Comparison of ENCODE assay signal across 1 cellular context in the genomic region with DNA sequence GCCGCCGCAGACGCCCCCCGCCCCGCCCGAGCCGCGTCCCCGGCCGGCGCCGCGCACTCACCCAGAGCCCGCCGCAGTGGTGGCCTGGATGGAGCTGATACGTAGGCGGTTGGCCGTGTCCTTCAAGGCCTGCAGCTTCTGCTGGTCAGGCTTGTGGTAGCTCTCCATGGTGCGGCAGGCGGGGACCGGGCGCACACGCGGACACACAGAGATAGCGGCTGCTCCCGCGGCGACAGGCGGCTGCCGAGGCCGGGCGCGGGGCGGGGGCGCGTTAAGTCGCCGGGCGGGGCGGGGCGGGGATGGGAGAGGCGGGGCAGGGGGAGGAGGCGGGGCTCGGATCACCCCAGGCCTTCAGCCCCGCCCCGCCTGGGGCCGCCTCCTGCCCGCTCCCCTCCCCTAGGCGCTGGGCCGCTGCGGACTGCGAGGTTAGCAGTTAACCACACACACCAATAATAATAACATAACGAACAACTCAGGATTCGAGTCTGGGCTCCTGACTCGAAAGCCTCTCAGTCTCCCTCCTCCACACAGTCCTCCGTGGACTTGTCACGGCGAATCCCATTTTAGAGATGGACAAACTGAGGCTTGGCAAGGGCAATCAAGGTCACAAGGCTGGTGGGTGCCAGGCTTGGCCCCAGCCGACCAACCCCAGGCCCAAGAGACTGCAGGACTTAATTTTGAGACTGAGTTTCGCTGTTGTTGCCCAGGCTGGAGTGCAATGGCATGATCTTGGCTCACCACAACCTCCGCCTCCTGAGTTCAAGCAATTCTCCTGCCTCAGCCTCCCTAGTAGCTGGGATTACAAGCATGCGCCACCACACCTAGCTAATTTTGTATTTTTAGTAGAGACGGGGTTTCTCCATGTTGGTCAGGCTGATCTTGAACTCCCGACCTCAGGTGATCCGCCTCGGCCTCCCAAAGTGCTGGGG.
TF ChIP-seq lines count a peak whose summit lies in the region.

A gene with protein sequence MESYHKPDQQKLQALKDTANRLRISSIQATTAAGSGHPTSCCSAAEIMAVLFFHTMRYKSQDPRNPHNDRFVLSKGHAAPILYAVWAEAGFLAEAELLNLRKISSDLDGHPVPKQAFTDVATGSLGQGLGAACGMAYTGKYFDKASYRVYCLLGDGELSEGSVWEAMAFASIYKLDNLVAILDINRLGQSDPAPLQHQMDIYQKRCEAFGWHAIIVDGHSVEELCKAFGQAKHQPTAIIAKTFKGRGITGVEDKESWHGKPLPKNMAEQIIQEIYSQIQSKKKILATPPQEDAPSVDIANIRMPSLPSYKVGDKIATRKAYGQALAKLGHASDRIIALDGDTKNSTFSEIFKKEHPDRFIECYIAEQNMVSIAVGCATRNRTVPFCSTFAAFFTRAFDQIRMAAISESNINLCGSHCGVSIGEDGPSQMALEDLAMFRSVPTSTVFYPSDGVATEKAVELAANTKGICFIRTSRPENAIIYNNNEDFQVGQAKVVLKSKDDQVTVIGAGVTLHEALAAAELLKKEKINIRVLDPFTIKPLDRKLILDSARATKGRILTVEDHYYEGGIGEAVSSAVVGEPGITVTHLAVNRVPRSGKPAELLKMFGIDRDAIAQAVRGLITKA (minus strand): TSS at position 248 of the 929 bp plus-strand sequence. CDS start 80 bp downstream, at position 168.

TF ChIP-seq in HEK293, 187 proteins besides CTCF, POLR2A, EP300 and RAD21 (continued from another document and continues in another):
- TF ChIP-seq, protein P1, sequence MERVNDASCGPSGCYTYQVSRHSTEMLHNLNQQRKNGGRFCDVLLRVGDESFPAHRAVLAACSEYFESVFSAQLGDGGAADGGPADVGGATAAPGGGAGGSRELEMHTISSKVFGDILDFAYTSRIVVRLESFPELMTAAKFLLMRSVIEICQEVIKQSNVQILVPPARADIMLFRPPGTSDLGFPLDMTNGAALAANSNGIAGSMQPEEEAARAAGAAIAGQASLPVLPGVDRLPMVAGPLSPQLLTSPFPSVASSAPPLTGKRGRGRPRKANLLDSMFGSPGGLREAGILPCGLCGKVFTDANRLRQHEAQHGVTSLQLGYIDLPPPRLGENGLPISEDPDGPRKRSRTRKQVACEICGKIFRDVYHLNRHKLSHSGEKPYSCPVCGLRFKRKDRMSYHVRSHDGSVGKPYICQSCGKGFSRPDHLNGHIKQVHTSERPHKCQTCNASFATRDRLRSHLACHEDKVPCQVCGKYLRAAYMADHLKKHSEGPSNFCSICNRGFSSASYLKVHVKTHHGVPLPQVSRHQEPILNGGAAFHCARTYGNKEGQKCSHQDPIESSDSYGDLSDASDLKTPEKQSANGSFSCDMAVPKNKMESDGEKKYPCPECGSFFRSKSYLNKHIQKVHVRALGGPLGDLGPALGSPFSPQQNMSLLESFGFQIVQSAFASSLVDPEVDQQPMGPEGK (tag by site-specific recombination; IDR thresholded peaks at IDR 0.05), result no peak; the same call in 1 of the 2 replicates
- TF ChIP-seq ZNF16 (tag by site-specific recombination; IDR thresholded peaks at IDR 0.05; ENCODE audit: low read depth), result no peak
- no peak for TF ChIP-seq ZNF626 (tag by site-specific recombination; IDR thresholded peaks at IDR 0.05)
- no peak for TF ChIP-seq ZNF146 (tag by site-specific recombination; IDR thresholded peaks at IDR 0.05)
- no peak for TF ChIP-seq ZNF354C (tag by site-specific recombination; IDR thresholded peaks at IDR 0.05; ENCODE audit: borderline replicate concordance, low read depth)
- no peak for TF ChIP-seq GLI4 (tag by site-specific recombination; IDR thresholded peaks at IDR 0.05)
- no peak for TF ChIP-seq ZNF10 (tag by site-specific recombination; IDR thresholded peaks at IDR 0.05)
- TF ChIP-seq GFI1B (tag by site-specific recombination; IDR thresholded peaks at IDR 0.05), result no peak
- TF ChIP-seq ZFP3 (tag by site-specific recombination; IDR thresholded peaks at IDR 0.05; ENCODE audit: low read depth), result no peak
- no peak for TF ChIP-seq ZNF211 (tag by site-specific recombination; IDR thresholded peaks at IDR 0.05; ENCODE audit: low read depth)
- TF ChIP-seq ZNF677 (tag by site-specific recombination; IDR thresholded peaks at IDR 0.05), result no peak
- TF ChIP-seq FEZF1 (tag by site-specific recombination; IDR thresholded peaks at IDR 0.05), result no peak
- no peak for TF ChIP-seq ZNF366 (tag by site-specific recombination; conservative IDR thresholded peaks at IDR 0.05)
- TF ChIP-seq ZNF660 (tag by site-specific recombination; IDR thresholded peaks at IDR 0.05), result peak; percentile 54
- TF ChIP-seq ZNF658 (tag by site-specific recombination; IDR thresholded peaks at IDR 0.05), result no peak
- TF ChIP-seq ZNF785 (tag by site-specific recombination; IDR thresholded peaks at IDR 0.05), result peak; percentile 51; the same call in 1 of the 2 replicates
- TF ChIP-seq ZNF112 (tag by site-specific recombination; IDR thresholded peaks at IDR 0.05), result no peak
- TF ChIP-seq ZNF37A (tag by site-specific recombination; IDR thresholded peaks at IDR 0.05), result no peak
- TF ChIP-seq ZNF768 (tag by site-specific recombination; IDR thresholded peaks at IDR 0.05), result no peak
- no peak for TF ChIP-seq ZNF221 (tag by site-specific recombination; IDR thresholded peaks at IDR 0.05; ENCODE audit: borderline replicate concordance)
- TF ChIP-seq, protein P2, sequence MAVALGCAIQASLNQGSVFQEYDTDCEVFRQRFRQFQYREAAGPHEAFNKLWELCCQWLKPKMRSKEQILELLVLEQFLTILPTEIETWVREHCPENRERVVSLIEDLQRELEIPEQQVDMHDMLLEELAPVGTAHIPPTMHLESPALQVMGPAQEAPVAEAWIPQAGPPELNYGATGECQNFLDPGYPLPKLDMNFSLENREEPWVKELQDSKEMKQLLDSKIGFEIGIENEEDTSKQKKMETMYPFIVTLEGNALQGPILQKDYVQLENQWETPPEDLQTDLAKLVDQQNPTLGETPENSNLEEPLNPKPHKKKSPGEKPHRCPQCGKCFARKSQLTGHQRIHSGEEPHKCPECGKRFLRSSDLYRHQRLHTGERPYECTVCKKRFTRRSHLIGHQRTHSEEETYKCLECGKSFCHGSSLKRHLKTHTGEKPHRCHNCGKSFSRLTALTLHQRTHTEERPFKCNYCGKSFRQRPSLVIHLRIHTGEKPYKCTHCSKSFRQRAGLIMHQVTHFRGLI (tag by site-specific recombination; IDR thresholded peaks at IDR 0.05), result peak; percentile 75
- TF ChIP-seq, protein P3, sequence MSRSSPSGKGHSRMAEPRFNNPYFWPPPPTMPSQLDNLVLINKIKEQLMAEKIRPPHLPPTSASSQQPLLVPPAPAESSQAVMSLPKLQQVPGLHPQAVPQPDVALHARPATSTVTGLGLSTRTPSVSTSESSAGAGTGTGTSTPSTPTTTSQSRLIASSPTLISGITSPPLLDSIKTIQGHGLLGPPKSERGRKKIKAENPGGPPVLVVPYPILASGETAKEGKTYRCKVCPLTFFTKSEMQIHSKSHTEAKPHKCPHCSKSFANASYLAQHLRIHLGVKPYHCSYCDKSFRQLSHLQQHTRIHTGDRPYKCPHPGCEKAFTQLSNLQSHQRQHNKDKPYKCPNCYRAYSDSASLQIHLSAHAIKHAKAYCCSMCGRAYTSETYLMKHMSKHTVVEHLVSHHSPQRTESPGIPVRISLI (tag by site-specific recombination; IDR thresholded peaks at IDR 0.05), result no peak
- TF ChIP-seq ZNF335 (tag by site-specific recombination; conservative IDR thresholded peaks at IDR 0.05), result peak; percentile 85
- no peak for TF ChIP-seq RBAK (tag by site-specific recombination; IDR thresholded peaks at IDR 0.05)
- no peak for TF ChIP-seq ZNF623 (tag by site-specific recombination; IDR thresholded peaks at IDR 0.05)
- no peak for TF ChIP-seq ZSCAN16 (tag by site-specific recombination; IDR thresholded peaks at IDR 0.05)
- TF ChIP-seq, protein P4, sequence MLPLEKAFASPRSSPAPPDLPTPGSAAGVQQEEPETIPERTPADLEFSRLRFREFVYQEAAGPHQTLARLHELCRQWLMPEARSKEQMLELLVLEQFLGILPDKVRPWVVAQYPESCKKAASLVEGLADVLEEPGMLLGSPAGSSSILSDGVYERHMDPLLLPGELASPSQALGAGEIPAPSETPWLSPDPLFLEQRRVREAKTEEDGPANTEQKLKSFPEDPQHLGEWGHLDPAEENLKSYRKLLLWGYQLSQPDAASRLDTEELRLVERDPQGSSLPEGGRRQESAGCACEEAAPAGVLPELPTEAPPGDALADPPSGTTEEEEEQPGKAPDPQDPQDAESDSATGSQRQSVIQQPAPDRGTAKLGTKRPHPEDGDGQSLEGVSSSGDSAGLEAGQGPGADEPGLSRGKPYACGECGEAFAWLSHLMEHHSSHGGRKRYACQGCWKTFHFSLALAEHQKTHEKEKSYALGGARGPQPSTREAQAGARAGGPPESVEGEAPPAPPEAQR (tag by site-specific recombination; IDR thresholded peaks at IDR 0.05), result no peak
- no peak for TF ChIP-seq EGR2 (tag by site-specific recombination; IDR thresholded peaks at IDR 0.05; ENCODE audit: low read depth)
- TF ChIP-seq BCL11B (tag by site-specific recombination; IDR thresholded peaks at IDR 0.05; ENCODE audit: low read depth), result no peak
- no peak for TF ChIP-seq ZNF791 (tag by site-specific recombination; IDR thresholded peaks at IDR 0.05)
- TF ChIP-seq, protein P5, sequence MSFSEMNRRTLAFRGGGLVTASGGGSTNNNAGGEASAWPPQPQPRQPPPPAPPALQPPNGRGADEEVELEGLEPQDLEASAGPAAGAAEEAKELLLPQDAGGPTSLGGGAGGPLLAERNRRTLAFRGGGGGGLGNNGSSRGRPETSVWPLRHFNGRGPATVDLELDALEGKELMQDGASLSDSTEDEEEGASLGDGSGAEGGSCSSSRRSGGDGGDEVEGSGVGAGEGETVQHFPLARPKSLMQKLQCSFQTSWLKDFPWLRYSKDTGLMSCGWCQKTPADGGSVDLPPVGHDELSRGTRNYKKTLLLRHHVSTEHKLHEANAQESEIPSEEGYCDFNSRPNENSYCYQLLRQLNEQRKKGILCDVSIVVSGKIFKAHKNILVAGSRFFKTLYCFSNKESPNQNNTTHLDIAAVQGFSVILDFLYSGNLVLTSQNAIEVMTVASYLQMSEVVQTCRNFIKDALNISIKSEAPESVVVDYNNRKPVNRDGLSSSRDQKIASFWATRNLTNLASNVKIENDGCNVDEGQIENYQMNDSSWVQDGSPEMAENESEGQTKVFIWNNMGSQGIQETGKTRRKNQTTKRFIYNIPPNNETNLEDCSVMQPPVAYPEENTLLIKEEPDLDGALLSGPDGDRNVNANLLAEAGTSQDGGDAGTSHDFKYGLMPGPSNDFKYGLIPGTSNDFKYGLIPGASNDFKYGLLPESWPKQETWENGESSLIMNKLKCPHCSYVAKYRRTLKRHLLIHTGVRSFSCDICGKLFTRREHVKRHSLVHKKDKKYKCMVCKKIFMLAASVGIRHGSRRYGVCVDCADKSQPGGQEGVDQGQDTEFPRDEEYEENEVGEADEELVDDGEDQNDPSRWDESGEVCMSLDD (tag by site-specific recombination; IDR thresholded peaks at IDR 0.05), result no peak
- TF ChIP-seq ZNF239 (tag by site-specific recombination; IDR thresholded peaks at IDR 0.05), result no peak
- peak; percentile 37 for TF ChIP-seq SP3 (tag by site-specific recombination; IDR thresholded peaks at IDR 0.05)
- no peak for TF ChIP-seq ZNF202 (tag by site-specific recombination; IDR thresholded peaks at IDR 0.05; ENCODE audit: borderline replicate concordance)
- TF ChIP-seq, protein P6, sequence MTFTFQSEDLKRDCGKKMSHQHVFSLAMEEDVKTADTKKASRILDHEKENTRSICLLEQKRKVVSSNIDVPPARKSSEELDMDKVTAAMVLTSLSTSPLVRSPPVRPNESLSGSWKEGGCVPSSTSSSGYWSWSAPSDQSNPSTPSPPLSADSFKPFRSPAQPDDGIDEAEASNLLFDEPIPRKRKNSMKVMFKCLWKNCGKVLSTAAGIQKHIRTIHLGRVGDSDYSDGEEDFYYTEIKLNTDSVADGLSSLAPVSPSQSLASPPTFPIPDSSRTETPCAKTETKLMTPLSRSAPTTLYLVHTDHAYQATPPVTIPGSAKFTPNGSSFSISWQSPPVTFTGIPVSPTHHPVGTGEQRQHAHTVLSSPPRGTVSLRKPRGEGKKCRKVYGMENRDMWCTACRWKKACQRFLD (tag by site-specific recombination; IDR thresholded peaks at IDR 0.05), result no peak
- TF ChIP-seq ZNF561 (tag by site-specific recombination; IDR thresholded peaks at IDR 0.05; ENCODE audit: borderline replicate concordance), result 0 out of 2 replicates have a peak, but pooled peaks have one; percentile 26
- TF ChIP-seq ZNF701 (tag by site-specific recombination; IDR thresholded peaks at IDR 0.05), result no peak
- no peak for TF ChIP-seq ZNF24 (tag by site-specific recombination; IDR thresholded peaks at IDR 0.05)
- TF ChIP-seq GLI2 (tag by site-specific recombination; IDR thresholded peaks at IDR 0.05; ENCODE audit: borderline replicate concordance, low read depth), result no peak
- TF ChIP-seq ZBTB1 (tag by site-specific recombination; IDR thresholded peaks at IDR 0.05), result no peak
- TF ChIP-seq, protein P7, sequence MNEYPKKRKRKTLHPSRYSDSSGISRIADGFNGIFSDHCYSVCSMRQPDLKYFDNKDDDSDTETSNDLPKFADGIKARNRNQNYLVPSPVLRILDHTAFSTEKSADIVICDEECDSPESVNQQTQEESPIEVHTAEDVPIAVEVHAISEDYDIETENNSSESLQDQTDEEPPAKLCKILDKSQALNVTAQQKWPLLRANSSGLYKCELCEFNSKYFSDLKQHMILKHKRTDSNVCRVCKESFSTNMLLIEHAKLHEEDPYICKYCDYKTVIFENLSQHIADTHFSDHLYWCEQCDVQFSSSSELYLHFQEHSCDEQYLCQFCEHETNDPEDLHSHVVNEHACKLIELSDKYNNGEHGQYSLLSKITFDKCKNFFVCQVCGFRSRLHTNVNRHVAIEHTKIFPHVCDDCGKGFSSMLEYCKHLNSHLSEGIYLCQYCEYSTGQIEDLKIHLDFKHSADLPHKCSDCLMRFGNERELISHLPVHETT (tag by site-specific recombination; IDR thresholded peaks at IDR 0.05), result no peak
- no peak; the same call in 1 of the 2 replicates for TF ChIP-seq ZBTB8A (tag by site-specific recombination; IDR thresholded peaks at IDR 0.05)
- TF ChIP-seq YY1 (tag by site-specific recombination; IDR thresholded peaks at IDR 0.05), result no peak
- no peak for TF ChIP-seq ZNF510 (tag by site-specific recombination; IDR thresholded peaks at IDR 0.05; ENCODE audit: insufficient replicate concordance)
- TF ChIP-seq OSR2 (tag by site-specific recombination; IDR thresholded peaks at IDR 0.05), result no peak
- TF ChIP-seq ZEB2 (tag by site-specific recombination; IDR thresholded peaks at IDR 0.05), result no peak
- TF ChIP-seq ZNF433 (tag by site-specific recombination; IDR thresholded peaks at IDR 0.05; ENCODE audit: low read depth), result no peak
